24 cellular contexts compared by ENCODE assay signal in the genomic region with DNA sequence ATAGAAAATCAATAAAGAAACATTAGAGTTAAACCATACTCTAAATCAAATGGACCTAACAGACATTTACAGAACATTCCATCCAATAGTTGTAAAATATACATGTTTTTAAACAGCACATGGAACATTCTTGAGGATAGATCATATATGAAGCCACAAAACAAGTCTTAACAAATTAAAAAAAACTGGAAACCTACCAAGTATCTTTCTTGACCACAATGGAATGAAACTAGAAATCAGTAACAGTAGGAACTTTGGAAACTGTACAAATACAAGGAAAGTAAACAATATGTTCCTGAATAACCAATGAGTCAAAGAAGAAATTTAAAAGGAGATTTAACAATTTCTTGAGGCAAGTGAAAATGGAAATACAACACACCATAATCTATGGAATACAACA.
"Had no signal": no experiment of that assay in that cellular context is flagged by ENCODE, and none has a peak within 500 bp of the region (broad histone marks: within the 10 kb centered on the region; RNA-seq: fewer than 3 reads in every experiment).

No MANE protein-coding gene starts in this region.

- H3K4me3 Mint-ChIP-seq: naive thymus-derived CD4-positive, alpha-beta T cell; nephron; neural progenitor cell; stimulated activated naive B cell treated with anti-CD40 and anti-IgM and Interleukin-4, amounts not matched to agents 10 μg/mL and 1 μg/mL and 100 μg/mL, for 72 hours; stimulated activated naive CD8-positive, alpha-beta T cell treated with anti-CD3 and anti-CD28 coated beads, Interleukin-15, Interleukin-2, amounts not matched to agents 100 ng/mL and 50 ng/mL, for 24 hours had no signal

- H2AFZ ChIP-seq: neural progenitor cell had no signal

- H3K27ac Mint-ChIP-seq: naive thymus-derived CD4-positive, alpha-beta T cell; nephron; neural progenitor cell; stimulated activated naive B cell treated with anti-CD40 and anti-IgM and Interleukin-4, amounts not matched to agents 10 μg/mL and 1 μg/mL and 100 μg/mL, for 72 hours; stimulated activated naive CD8-positive, alpha-beta T cell treated with anti-CD3 and anti-CD28 coated beads, Interleukin-15, Interleukin-2, amounts not matched to agents 100 ng/mL and 50 ng/mL, for 24 hours had no signal

- H3K9ac ChIP-seq: neural progenitor cell had no signal

- ATAC-seq: left cardiac atrium; left lung; naive thymus-derived CD4-positive, alpha-beta T cell; right cardiac atrium; stimulated activated naive B cell treated with anti-CD40 and anti-IgM and Interleukin-4, amounts not matched to agents 10 μg/mL and 1 μg/mL and 100 μg/mL, for 72 hours; upper lobe of right lung had no signal

- H3K4me2 ChIP-seq: neural progenitor cell had no signal

- FAIRE-seq: colon, frontal cortex had no signal

- H3K36me3 Mint-ChIP-seq: naive thymus-derived CD4-positive, alpha-beta T cell; neural progenitor cell; stimulated activated naive B cell treated with anti-CD40 and anti-IgM and Interleukin-4, amounts not matched to agents 10 μg/mL and 1 μg/mL and 100 μg/mL, for 72 hours had no signal

- H3K27me3 ChIP-seq: left lung, neural progenitor cell, sigmoid colon, transverse colon, uterus had no signal

- DNase-seq: dorsolateral prefrontal cortex; effector CD4-positive, alpha-beta T cell; left cardiac atrium; left lung; mesendoderm; midbrain; naive thymus-derived CD4-positive, alpha-beta T cell; right cardiac atrium; sigmoid colon; stimulated activated CD4-positive, alpha-beta T cell treated with anti-CD3 and anti-CD28 coated beads, Interleukin-15, amount 100 ng/mL, for 24 hours; stimulated activated CD4-positive, alpha-beta T cell treated with anti-CD3 and anti-CD28 coated beads, Interleukin-2, amount 100 ng/mL, for 48 hours; stimulated activated naive B cell treated with anti-CD40 and anti-IgM and Interleukin-4, amounts not matched to agents 10 μg/mL and 1 μg/mL and 100 μg/mL, for 72 hours; transverse colon; upper lobe of right lung; uterus had no signal

- H3K4me1 Mint-ChIP-seq: nephron; neural progenitor cell; stimulated activated naive B cell treated with anti-CD40 and anti-IgM and Interleukin-4, amounts not matched to agents 10 μg/mL and 1 μg/mL and 100 μg/mL, for 72 hours had no signal

- H3K27ac ChIP-seq: dorsolateral prefrontal cortex, esophagus muscularis mucosa, left lung, neural progenitor cell, prostate gland, sigmoid colon, skin epidermis, suprapubic skin, transverse colon, upper lobe of right lung, uterus had no signal

- H3K4me3 ChIP-seq: dorsolateral prefrontal cortex, esophagus muscularis mucosa, left lung, neural progenitor cell, prostate gland, sigmoid colon, skin epidermis, suprapubic skin, transverse colon, upper lobe of right lung, uterus had no signal

- H3K36me3 ChIP-seq: esophagus muscularis mucosa, left lung, neural progenitor cell, prostate gland, sigmoid colon, suprapubic skin, transverse colon, upper lobe of right lung, uterus had no signal

- H3K4me1 ChIP-seq: esophagus muscularis mucosa, left lung, neural progenitor cell, prostate gland, sigmoid colon, suprapubic skin, transverse colon, upper lobe of right lung, uterus had no signal

- H3K9me3 Mint-ChIP-seq: neural progenitor cell had no signal

- H3K9me3 ChIP-seq: left lung, prostate gland, suprapubic skin, transverse colon, upper lobe of right lung, uterus had no signal
